Comparison of ENCODE assay signal across 20 cellular contexts in the genomic region with DNA sequence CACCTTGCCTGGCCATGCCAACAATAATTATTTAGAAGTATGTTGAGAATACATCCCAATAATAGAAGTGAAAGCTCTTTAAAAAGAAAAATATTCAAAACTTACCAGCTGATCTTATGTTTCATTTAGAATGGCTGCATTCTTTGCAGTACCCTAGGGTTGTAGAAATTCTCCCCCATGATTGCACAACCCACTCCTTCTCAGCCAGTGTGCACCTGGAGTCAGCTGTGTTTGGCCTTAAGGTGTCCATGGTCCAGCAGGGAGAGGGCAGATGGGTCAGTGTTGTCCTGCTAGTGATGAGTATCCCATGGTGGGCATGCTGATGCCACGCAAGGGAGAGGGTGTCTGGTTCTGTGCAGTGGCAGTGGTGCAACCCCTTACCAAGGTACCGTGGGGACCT.
"Had no signal": no experiment of that assay in that cellular context is flagged by ENCODE, and none has a peak within 500 bp of the region (broad histone marks: within the 10 kb centered on the region; RNA-seq: fewer than 3 reads in every experiment).

No MANE protein-coding gene starts in this region.

- FAIRE-seq: endometrium, keratinocyte, pancreas had no signal

- H3K36me3 ChIP-seq: heart left ventricle, pancreas, thyroid gland had no signal

- H3K9me3 Mint-ChIP-seq: activated T-helper 17 cell treated with anti-CD3 and anti-CD28 coated beads, Interleukin-2, amount 50 U/mL, for 72 hours; naive thymus-derived CD8-positive, alpha-beta T cell; stimulated activated naive CD8-positive, alpha-beta T cell treated with anti-CD3 and anti-CD28 coated beads, Interleukin-15, Interleukin-2, amounts not matched to agents 100 ng/mL and 50 ng/mL, for 24 hours had no signal

- H3K27me3 ChIP-seq: heart left ventricle, pancreas, thyroid gland had no signal

- H3K4me3 Mint-ChIP-seq: activated CD8-positive, alpha-beta T cell treated with anti-CD3 and anti-CD28 coated beads, Interleukin-2, amount 10 ng/mL, durations not matched to agents 7 days and 5 days; activated naive CD8-positive, alpha-beta T cell; activated T-helper 17 cell treated with anti-CD3 and anti-CD28 coated beads, Interleukin-2, amount 50 U/mL, for 72 hours; naive thymus-derived CD8-positive, alpha-beta T cell; stimulated activated naive CD8-positive, alpha-beta T cell treated with anti-CD3 and anti-CD28 coated beads, Interleukin-15, Interleukin-2, amounts not matched to agents 100 ng/mL and 50 ng/mL, for 24 hours had no signal

- H3K27ac ChIP-seq: heart left ventricle, pancreas, psoas muscle, thyroid gland, VCaP had no signal

- H3K4me3 ChIP-seq: heart left ventricle, pancreas, psoas muscle, thyroid gland had no signal

- H3K27me3 Mint-ChIP-seq: activated naive CD8-positive, alpha-beta T cell; activated T-helper 17 cell treated with anti-CD3 and anti-CD28 coated beads, Interleukin-2, amount 50 U/mL, for 72 hours; naive thymus-derived CD8-positive, alpha-beta T cell; stimulated activated naive CD8-positive, alpha-beta T cell treated with anti-CD3 and anti-CD28 coated beads, Interleukin-15, Interleukin-2, amounts not matched to agents 100 ng/mL and 50 ng/mL, for 24 hours had no signal

- H3K27ac Mint-ChIP-seq: activated CD8-positive, alpha-beta T cell treated with anti-CD3 and anti-CD28 coated beads, Interleukin-2, amount 10 ng/mL, durations not matched to agents 7 days and 5 days; activated T-helper 17 cell treated with anti-CD3 and anti-CD28 coated beads, Interleukin-2, amount 50 U/mL, for 72 hours; stimulated activated naive CD8-positive, alpha-beta T cell treated with anti-CD3 and anti-CD28 coated beads, Interleukin-15, Interleukin-2, amounts not matched to agents 100 ng/mL and 50 ng/mL, for 24 hours had no signal

- H3K36me3 Mint-ChIP-seq: activated naive CD8-positive, alpha-beta T cell; naive thymus-derived CD8-positive, alpha-beta T cell had no signal

- H3K9me3 ChIP-seq: heart left ventricle, pancreas, psoas muscle, thyroid gland had no signal

- DNase-seq: activated CD4-positive, alpha-beta T cell treated with anti-CD3 and anti-CD28 coated beads for 1 hour; activated CD4-positive, alpha-beta T cell treated with anti-CD3 and anti-CD28 coated beads, Interleukin-2, amount 50 U/mL, for 1 hour; activated CD8-positive, alpha-beta T cell treated with anti-CD3 and anti-CD28 coated beads, Interleukin-2, amount 10 ng/mL, durations not matched to agents 7 days and 5 days; amniotic stem cell; heart left ventricle; left colon; naive thymus-derived CD8-positive, alpha-beta T cell; pancreas; psoas muscle; right cardiac atrium; stimulated activated CD4-positive, alpha-beta T cell treated with anti-CD3 and anti-CD28 coated beads, Interleukin-12 subunit alpha, Interleukin-12 subunit beta, amount 100 ng/mL, for 4 hours; stimulated activated CD4-positive, alpha-beta T cell treated with anti-CD3 and anti-CD28 coated beads, Interleukin-4, amount 100 ng/mL, for 4 hours; substantia nigra; thyroid gland had no signal

- ATAC-seq: activated CD8-positive, alpha-beta T cell treated with anti-CD3 and anti-CD28 coated beads, Interleukin-2, amount 10 ng/mL, durations not matched to agents 7 days and 5 days; activated T-helper 17 cell treated with anti-CD3 and anti-CD28 coated beads, Interleukin-2, amount 50 U/mL, for 72 hours; left colon; naive thymus-derived CD8-positive, alpha-beta T cell; pancreas; psoas muscle; right cardiac atrium had no signal
